ENCODE assay signal across 8 cellular contexts in the genomic region with DNA sequence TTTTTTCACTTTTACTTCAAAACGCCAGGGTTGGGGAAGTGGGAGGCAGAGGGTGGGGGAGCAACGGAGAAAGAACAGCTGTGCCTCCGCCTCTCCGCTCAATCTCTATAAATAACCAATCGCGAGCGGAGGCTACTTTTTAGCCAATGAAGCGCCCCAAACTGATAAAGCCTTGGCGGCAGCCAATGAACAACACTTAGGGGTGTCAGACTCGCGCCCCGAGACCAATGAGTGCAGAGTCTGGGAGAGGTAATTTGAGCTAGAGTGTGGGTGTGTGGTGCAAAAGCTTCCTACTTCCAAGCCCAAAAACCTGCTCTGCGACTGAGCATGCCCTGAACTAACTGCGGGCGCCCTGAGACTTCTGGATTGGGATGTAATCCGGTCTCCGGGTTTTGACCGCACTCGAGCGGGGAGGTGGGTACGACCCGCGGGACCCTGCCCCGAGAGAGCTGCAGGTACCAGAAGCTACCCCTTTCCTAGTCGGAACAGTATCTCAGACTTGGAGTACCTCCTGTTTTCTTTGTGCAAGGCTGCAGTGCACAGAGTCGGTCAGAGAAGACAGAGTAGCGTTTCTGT. TPM values are rescaled to one million over a fixed set of nuclear protein-coding genes. Genes with fewer than 3 reads are reported as not detected.
DNase-seq lines count a peak whose midpoint lies in the region; ATAC-seq and TF ChIP-seq lines count a peak whose summit lies in the region.

No MANE protein-coding gene starts in this region.

- intact Hi-C loops in aorta (cut with DNase I), result loop anchor here (1.0 to 10.0 kb wide), 5 partner anchors 23 to 274 kb away; no protein-coding TSS in a partner anchor

- peaks cover 0 to under 1% of the 10 kb centered on the region in 2 donors for H3K4me1 ChIP-seq in aorta (ENCODE audit: control insufficient read depth in 1 of 2, insufficient read depth in 2 of 2, low read length in 2 of 2)

- ATAC-seq in HG02840 (IDR thresholded peaks at IDR 0.05; ENCODE audit: low FRiP score, unreplicated experiment) (peak; percentile 82), aorta (ENCODE audit: low FRiP score) (peak; percentile 96)

- TF ChIP-seq CTCF in GM13976 (IDR thresholded peaks at IDR 0.05; ENCODE audit: borderline replicate concordance, control extremely low read depth, extremely low read depth, insufficient read depth, missing control alignments), result no peak
- no peak for TF ChIP-seq CTCF in astrocyte of the cerebellum (IDR thresholded peaks at IDR 0.05; ENCODE audit: low read depth, low read length, missing control alignments)

- H3K9me3 ChIP-seq in aorta (ENCODE audit: control insufficient read depth, low read length), result no peaks in the 10 kb centered on the region

- DNase-seq in GM13976 (ENCODE audit: low spot score) (peak; percentile 94), NCI-H1436 (lab: John Stamatoyannopoulos, UW) (peak; percentile 73), T-helper 22 cell (ENCODE audit: low read depth) (peak; percentile 87), astrocyte of the cerebellum (ENCODE audit: low read depth) (peak; percentile 100), hepatic stellate cell (ENCODE audit: low spot score) (peak; percentile 99), putamen (ENCODE audit: low spot score) (peak; percentile 95), aorta (peak; percentile 93 to 98)

- WGBS in aorta, 2 donors, result 0 to 1% methylated on average over 27 of the region's 27 CpGs

- no peaks in the 10 kb centered on the region for H3K36me3 ChIP-seq in aorta (ENCODE audit: control insufficient read depth in 1 of 2, insufficient read depth in 2 of 2, low read length in 1 of 2)

- H3K27ac ChIP-seq in aorta (ENCODE audit: low read depth in 1 of 2, low read length in 2 of 2), result peak overlapping the region; percentile 47 to 77

- H3K27me3 ChIP-seq in aorta (ENCODE audit: control insufficient read depth in 1 of 2, insufficient read depth in 2 of 2, low read length in 1 of 2), result peaks cover 0 to 2% of the 10 kb centered on the region in 2 donors

- in situ Hi-C loops in GM13976 (cut with MboI; ENCODE audit: low sequenced_read_pairs, unreplicated experiment), result loop anchor here (25.0 kb wide), 1 partner anchor 601 kb away; no protein-coding TSS in a partner anchor
- in situ Hi-C loops in astrocyte of the cerebellum (cut with HindIII; ENCODE audit: low sequenced_read_pairs), result loop anchor here (10.0 kb wide), 1 partner anchor 434 kb away; no protein-coding TSS in a partner anchor

- H3K4me3 ChIP-seq in astrocyte of the cerebellum (ENCODE audit: low read depth, low read length) (peak overlapping the region; percentile 92), aorta (ENCODE audit: low read length in 2 of 2) (peak overlapping the region; percentile 52 to 74)

RNA-seq across cellular contexts. Expression of gene RAP2B, which starts 0.8 kb away (rescaled TPM):
- 10 to 100 TPM; 11.3 to 20.7 TPM for total RNA-seq in aorta
- polyA plus RNA-seq in aorta, result 1 to 10 TPM; 2.4 to 4.1 TPM

Comparison
In these comparisons a context has a peak if more than half of its experiments do, and no peak if none do; other contexts are left out.
1. Peak in every context shown above with its lines: DNase-seq, ATAC-seq, H3K4me3 ChIP-seq and H3K27ac ChIP-seq.